Comparison of ENCODE assay signal across 8 cellular contexts in the genomic region with DNA sequence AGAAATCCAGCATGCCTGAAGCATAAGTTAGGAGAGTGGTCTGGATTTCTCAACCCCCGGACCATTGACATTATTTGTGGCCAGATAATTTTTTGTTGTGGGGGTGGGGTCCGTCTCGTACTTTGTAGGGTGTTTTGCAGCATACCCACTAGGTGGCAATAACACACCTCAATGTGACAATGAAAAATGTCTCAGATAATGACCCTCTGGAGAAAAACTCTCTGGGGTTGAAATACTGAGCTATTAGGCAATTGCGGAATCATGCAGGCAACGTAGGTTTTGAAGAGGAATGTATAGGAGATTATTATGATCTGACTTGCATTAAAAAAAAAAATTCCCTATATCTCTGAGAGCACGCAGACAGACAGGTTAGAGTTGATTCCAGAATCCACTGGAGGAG. TPM values are rescaled to one million over a fixed set of nuclear protein-coding genes. Genes with fewer than 3 reads are reported as not detected.
DNase-seq lines count a peak whose midpoint lies in the region; ATAC-seq and TF ChIP-seq lines count a peak whose summit lies in the region.

No MANE protein-coding gene starts in this region.

- H3K4me3 Mint-ChIP-seq in CD14-positive monocyte, result no peak overlapping the region

- H3K27me3 Mint-ChIP-seq in CD14-positive monocyte (ENCODE audit: low read depth in 3 of 3), result peaks cover 0 to 8% (median 4%) of the 10 kb centered on the region in 3 donors

- no peak overlapping the region for H3K27ac Mint-ChIP-seq in CD14-positive monocyte

- no peaks in the 10 kb centered on the region for H3K4me1 Mint-ChIP-seq in CD14-positive monocyte

- peak; percentile 52 for ATAC-seq in GM19043 (IDR thresholded peaks at IDR 0.05; ENCODE audit: low read depth, unreplicated experiment)

- intact Hi-C loops in CD14-positive monocyte (cut with micrococcal nuclease), result no loop called here

- H3K36me3 Mint-ChIP-seq in CD14-positive monocyte, result no peaks in the 10 kb centered on the region

- DNase-seq in CD14-positive monocyte (ENCODE audit: low spot score), result no peak
- DNase-seq in HuH-7.5 (ENCODE audit: low spot score), result peak; percentile 34
- DNase-seq in choroid plexus epithelial cell (ENCODE audit: low read depth), result peak; percentile 18
- no peak for DNase-seq in NCI-H774 (lab: John Stamatoyannopoulos, UW)
- DNase-seq in stimulated activated CD4-positive, alpha-beta T cell treated with anti-CD3 and anti-CD28 coated beads, Interleukin-12 subunit alpha, Interleukin-12 subunit beta, amount 100 ng/mL, for 4 hours, result no peak
- DNase-seq in NCI-H1092 (lab: John Stamatoyannopoulos, UW), result no peak
- DNase-seq in AG20443 (ENCODE audit: low spot score), result no peak

- peaks cover 0 to 2% (median 0%) of the 10 kb centered on the region in 7 donors for H3K9me3 Mint-ChIP-seq in CD14-positive monocyte

- TF ChIP-seq CTCF in CD14-positive monocyte (IDR thresholded peaks at IDR 0.05) (peak; percentile 35), choroid plexus epithelial cell (conservative IDR thresholded peaks at IDR 0.05; ENCODE audit: low read depth, low read length) (peak; percentile 23)

- H3K4me3 ChIP-seq in choroid plexus epithelial cell (ENCODE audit: low read depth, low read length), result no peak overlapping the region

RNA-seq across cellular contexts. Expression of a gene that starts 25.3 kb away (rescaled TPM):
- 1 to 10 TPM; 4.6 to 7.6 TPM for polyA plus RNA-seq in CD14-positive monocyte

Comparison
In these comparisons a context has a peak if more than half of its experiments do, and no peak if none do; other contexts are left out.
1. DNase-seq: peak in HuH-7.5 (single experiment) and choroid plexus epithelial cell (single experiment); none in CD14-positive monocyte (single experiment), NCI-H774 (single experiment), stimulated activated CD4-positive, alpha-beta T cell treated with anti-CD3 and anti-CD28 coated beads, Interleukin-12 subunit alpha, Interleukin-12 subunit beta, amount 100 ng/mL, for 4 hours (single experiment), NCI-H1092 (single experiment) and AG20443 (single experiment).